ENCODE assay signal across 22 cellular contexts in genomic region chr15:85737061-85737460, GRCh38.
"Had no signal": no experiment of that assay in that cellular context is flagged by ENCODE, and none has a peak within 500 bp of the region (broad histone marks: within the 10 kb centered on the region; RNA-seq: fewer than 3 reads in every experiment).

No MANE protein-coding gene starts in this region.

- H3K27me3 Mint-ChIP-seq: activated naive CD4-positive, alpha-beta T cell treated with anti-CD3 and anti-CD28 coated beads, Interleukin-2, amount 10 ng/mL, durations not matched to agents 7 days and 5 days had no signal

- H3K4me1 ChIP-seq: adrenal gland had no signal

- H3K4me3 ChIP-seq: adrenal gland, MG63 had no signal

- H3K27ac ChIP-seq: adrenal gland, KMS-11 had no signal

- H3K4me2 ChIP-seq: KMS-11 had no signal

- H3K27me3 ChIP-seq: adrenal gland, MG63 had no signal

- ATAC-seq: activated CD8-positive, alpha-beta T cell treated with anti-CD3 and anti-CD28 coated beads, Interleukin-2, amount 10 ng/mL, durations not matched to agents 7 days and 5 days; PC-3 had no signal

- H3K27ac Mint-ChIP-seq: activated CD8-positive, alpha-beta T cell treated with anti-CD3 and anti-CD28 coated beads, Interleukin-2, amount 10 ng/mL, durations not matched to agents 7 days and 5 days; activated naive CD4-positive, alpha-beta T cell treated with anti-CD3 and anti-CD28 coated beads, Interleukin-2, amount 10 ng/mL, durations not matched to agents 7 days and 5 days; activated naive CD8-positive, alpha-beta T cell treated with anti-CD3 and anti-CD28 coated beads, Interleukin-2, amount 10 ng/mL, durations not matched to agents 7 days and 5 days had no signal

- H3K4me1 Mint-ChIP-seq: activated naive CD4-positive, alpha-beta T cell treated with anti-CD3 and anti-CD28 coated beads, Interleukin-2, amount 10 ng/mL, durations not matched to agents 7 days and 5 days; activated naive CD8-positive, alpha-beta T cell treated with anti-CD3 and anti-CD28 coated beads, Interleukin-2, amount 10 ng/mL, durations not matched to agents 7 days and 5 days had no signal

- DNase-seq: activated CD4-positive, alpha-beta T cell treated with anti-CD3 and anti-CD28 coated beads for 4 hours; activated CD4-positive, alpha-beta T cell treated with anti-CD3 and anti-CD28 coated beads, Interleukin-2, amount 50 U/mL, for 4 hours; activated CD8-positive, alpha-beta memory T cell treated with anti-CD3 and anti-CD28 coated beads, Interleukin-2, amount 50 U/mL, for 48 hours; activated CD8-positive, alpha-beta T cell treated with anti-CD3 and anti-CD28 coated beads, Interleukin-2, amount 10 ng/mL, durations not matched to agents 7 days and 5 days; activated gamma-delta T cell; activated naive CD4-positive, alpha-beta T cell treated with anti-CD3 and anti-CD28 coated beads, Interleukin-2, amount 10 ng/mL, durations not matched to agents 7 days and 5 days; activated naive CD8-positive, alpha-beta T cell treated with anti-CD3 and anti-CD28 coated beads, Interleukin-2, amount 10 ng/mL, durations not matched to agents 7 days and 5 days; activated T-cell treated with anti-CD3 and anti-CD28 coated beads, Interleukin-2, amount 50 U/mL, for 1 hour; adrenal gland; anterior cingulate cortex; cerebellar nuclear complex; MG63; MV-4-11; NCI-H1092 treated with DMSO at 0.1 percent for 48 hours; NCI-H1436; NCI-H1694 treated with DMSO at 0.1 percent for 48 hours; NCI-H2081; NCI-H510A treated with DMSO at 0.1 percent for 48 hours; NCI-H69; PC-3; SHP77 treated with DMSO at 0.1 percent for 48 hours had no signal

- H3K4me3 Mint-ChIP-seq: activated CD8-positive, alpha-beta T cell treated with anti-CD3 and anti-CD28 coated beads, Interleukin-2, amount 10 ng/mL, durations not matched to agents 7 days and 5 days; activated naive CD4-positive, alpha-beta T cell treated with anti-CD3 and anti-CD28 coated beads, Interleukin-2, amount 10 ng/mL, durations not matched to agents 7 days and 5 days; activated naive CD8-positive, alpha-beta T cell treated with anti-CD3 and anti-CD28 coated beads, Interleukin-2, amount 10 ng/mL, durations not matched to agents 7 days and 5 days had no signal
